9 cellular contexts compared by ENCODE assay signal in the genomic region with DNA sequence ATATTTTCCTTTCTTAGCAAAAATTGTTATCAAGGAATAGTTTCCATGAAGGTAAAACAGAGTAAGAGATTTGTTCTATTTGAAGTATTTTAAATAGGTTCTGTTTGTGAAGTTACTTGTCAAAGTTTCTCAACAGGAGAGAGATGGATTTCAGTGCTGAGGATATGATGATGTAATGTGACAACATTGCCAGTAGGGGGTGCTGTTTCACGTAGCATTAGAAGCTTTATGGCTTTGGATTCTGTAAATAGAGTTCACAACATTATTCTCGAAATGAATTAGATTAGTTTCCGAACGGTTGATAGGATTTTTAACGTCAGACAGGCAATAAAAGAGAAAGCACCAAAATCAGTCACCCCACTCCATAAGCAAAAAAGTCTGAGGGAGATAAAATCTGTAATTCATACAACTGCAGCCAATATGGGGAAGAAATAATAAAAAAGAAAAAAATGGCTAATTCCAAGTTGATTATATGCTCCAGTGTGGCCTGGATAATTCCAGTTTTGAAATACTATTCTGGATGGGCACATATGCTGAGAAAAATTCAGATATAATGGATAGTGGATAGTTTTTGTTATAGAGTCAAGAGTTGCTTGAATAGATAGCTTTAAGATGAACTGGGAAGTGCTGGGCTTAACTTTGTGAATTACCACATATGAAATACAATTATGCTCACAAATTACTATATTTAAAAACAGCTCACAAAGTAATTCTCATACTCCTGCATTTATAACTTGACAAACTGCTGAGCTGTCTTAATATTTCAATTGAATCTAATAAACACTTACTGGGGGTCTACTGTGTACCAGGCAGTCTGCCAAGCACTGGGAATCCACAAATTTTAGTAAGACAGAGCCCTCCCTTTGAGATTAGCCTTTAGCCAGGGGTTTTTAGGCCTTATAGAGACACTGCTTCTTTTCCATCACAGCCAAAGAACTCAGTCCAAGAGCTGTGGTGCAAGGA.
A peak's percentile ranks its signal among the peaks of the same experiment; 100 is the strongest.
DNase-seq lines count a peak whose midpoint lies in the region; ATAC-seq, FAIRE-seq and TF ChIP-seq lines count a peak whose summit lies in the region.
"Had no signal": no experiment of that assay in that cellular context is flagged by ENCODE, and none has a peak within 500 bp of the region (broad histone marks: within the 10 kb centered on the region; RNA-seq: fewer than 3 reads in every experiment).

No MANE protein-coding gene starts in this region.

- H3K36me3 ChIP-seq in CD8-positive, alpha-beta T cell (ENCODE audit: insufficient read depth, low read length): no peaks in the 10 kb centered on the region
- no peaks in the 10 kb centered on the region for H3K36me3 ChIP-seq in psoas muscle (ENCODE audit: insufficient read depth in 1 of 2, low read depth in 1 of 2)

- no peaks in the 10 kb centered on the region for H3K36me3 Mint-ChIP-seq in CD8-positive, alpha-beta T cell
- no peaks in the 10 kb centered on the region for H3K36me3 Mint-ChIP-seq in activated CD4-positive, alpha-beta memory T cell treated with anti-CD3 and anti-CD28 coated beads for 36 hours

- CTCF ChIA-PET in CD8-positive, alpha-beta T cell (lab: Charles Lee): interaction anchor here (0.6 to 7.2 kb wide), 17 partner anchors 8 to 1327 kb away, joined by 3 to 58 read pairs (median 6); no protein-coding TSS in a partner anchor
- CTCF ChIA-PET in activated CD4-positive, alpha-beta memory T cell treated with anti-CD3 and anti-CD28 coated beads for 36 hours (lab: Charles Lee): interaction anchor here (0.6 to 7.4 kb wide), 23 partner anchors 10 to 1326 kb away, joined by 3 to 124 read pairs (median 4); partner anchors contain the start of genes ABRAXAS1 and GPAT3

- FAIRE-seq in GM18507 (lab: Jason Lieb, UNC): peak; percentile 91

- H3K4me3 Mint-ChIP-seq in CD8-positive, alpha-beta T cell: no peak overlapping the region
- no peak overlapping the region for H3K4me3 Mint-ChIP-seq in activated CD4-positive, alpha-beta memory T cell treated with anti-CD3 and anti-CD28 coated beads for 36 hours
- H3K4me3 Mint-ChIP-seq: stimulated activated naive CD8-positive, alpha-beta T cell treated with anti-CD3 and anti-CD28 coated beads, Interleukin-15, Interleukin-2, amounts not matched to agents 100 ng/mL and 50 ng/mL, for 24 hours had no signal

- POLR2A ChIA-PET in CD8-positive, alpha-beta T cell (lab: Charles Lee): interaction anchor here (0.6 kb wide), 1 partner anchor 1283 kb away, joined by 4 read pairs; no protein-coding TSS in a partner anchor
- POLR2A ChIA-PET in activated CD4-positive, alpha-beta memory T cell treated with anti-CD3 and anti-CD28 coated beads for 36 hours (lab: Charles Lee): interaction anchor here (0.6 kb wide), 1 partner anchor 167 kb away, joined by 6 read pairs; no protein-coding TSS in a partner anchor

- H3K4me3 ChIP-seq in CD8-positive, alpha-beta T cell (ENCODE audit: low read depth, low read length): no peak overlapping the region
- no peak overlapping the region for H3K4me3 ChIP-seq in psoas muscle

- intact Hi-C loops in CD8-positive, alpha-beta T cell (cut with DNase I, micrococcal nuclease): loop anchor here (2.0 to 10.0 kb wide), 5 partner anchors 283 to 1327 kb away; no protein-coding TSS in a partner anchor
- intact Hi-C loops in activated CD4-positive, alpha-beta memory T cell treated with anti-CD3 and anti-CD28 coated beads for 36 hours (cut with micrococcal nuclease): loop anchor here (1.0 to 10.0 kb wide), 6 partner anchors 136 to 884 kb away; partner anchors contain the start of gene COQ2
- intact Hi-C loops in psoas muscle (cut with DNase I): loop anchor here (10.0 kb wide), 1 partner anchor 860 kb away; no protein-coding TSS in a partner anchor

- H3K4me1 Mint-ChIP-seq in CD8-positive, alpha-beta T cell (ENCODE audit: low read depth): peaks cover 2% of the 10 kb centered on the region
- peaks cover 4% of the 10 kb centered on the region for H3K4me1 Mint-ChIP-seq in activated CD4-positive, alpha-beta memory T cell treated with anti-CD3 and anti-CD28 coated beads for 36 hours (ENCODE audit: low read depth)

- no peak overlapping the region for H3K27ac Mint-ChIP-seq in CD8-positive, alpha-beta T cell
- H3K27ac Mint-ChIP-seq in activated CD4-positive, alpha-beta memory T cell treated with anti-CD3 and anti-CD28 coated beads for 36 hours: no peak overlapping the region
- H3K27ac Mint-ChIP-seq: stimulated activated naive CD8-positive, alpha-beta T cell treated with anti-CD3 and anti-CD28 coated beads, Interleukin-15, Interleukin-2, amounts not matched to agents 100 ng/mL and 50 ng/mL, for 24 hours had no signal

- no peaks in the 10 kb centered on the region for H3K27me3 ChIP-seq in CD8-positive, alpha-beta T cell (ENCODE audit: insufficient read depth, low read length)
- H3K27me3 ChIP-seq in foreskin keratinocyte: peaks cover 9% of the 10 kb centered on the region
- no peaks in the 10 kb centered on the region for H3K27me3 ChIP-seq in psoas muscle (ENCODE audit: insufficient read depth in 3 of 3, low read length in 2 of 3)

- TF ChIP-seq CTCF in CD8-positive, alpha-beta T cell (IDR thresholded peaks at IDR 0.05): peak; percentile 97
- TF ChIP-seq CTCF in foreskin keratinocyte (conservative IDR thresholded peaks at IDR 0.05): peak; percentile 92
- TF ChIP-seq CTCF in psoas muscle (IDR thresholded peaks at IDR 0.05): peak; percentile 96

- no peaks in the 10 kb centered on the region for H3K9me3 ChIP-seq in CD8-positive, alpha-beta T cell (ENCODE audit: low read length)
- no peaks in the 10 kb centered on the region for H3K9me3 ChIP-seq in psoas muscle

- DNase-seq in CD8-positive, alpha-beta T cell: peak in 4 of 7 experiments; percentile 6 to 38 (median 16)
- peak; percentile 22 for DNase-seq in GM18507 (ENCODE audit: extremely low spot score, insufficient read length, low read depth)
- peak; percentile 43 for DNase-seq in NCI-H2171 treated with DMSO at 0.1 percent for 48 hours (lab: John Stamatoyannopoulos, UW)
- peak; percentile 16 for DNase-seq in activated CD4-positive, alpha-beta memory T cell treated with anti-CD3 and anti-CD28 coated beads for 36 hours
- peak in 1 of 2 donors; percentile 40 for DNase-seq in foreskin keratinocyte
- no peak for DNase-seq in psoas muscle

- 0 to 3% (median 2%) methylated on average over 5 of the region's 5 CpGs for WGBS in psoas muscle, 3 donors

- no peaks in the 10 kb centered on the region for H3K9me3 Mint-ChIP-seq in CD8-positive, alpha-beta T cell
- H3K9me3 Mint-ChIP-seq in activated CD4-positive, alpha-beta memory T cell treated with anti-CD3 and anti-CD28 coated beads for 36 hours: no peaks in the 10 kb centered on the region
- H3K9me3 Mint-ChIP-seq: stimulated activated naive CD8-positive, alpha-beta T cell treated with anti-CD3 and anti-CD28 coated beads, Interleukin-15, Interleukin-2, amounts not matched to agents 100 ng/mL and 50 ng/mL, for 24 hours had no signal

- no peak overlapping the region for H3K27ac ChIP-seq in CD8-positive, alpha-beta T cell (ENCODE audit: low read depth, low read length)
- no peak overlapping the region for H3K27ac ChIP-seq in foreskin keratinocyte
- H3K27ac ChIP-seq in psoas muscle: no peak overlapping the region

- ATAC-seq in CD8-positive, alpha-beta T cell: peak; percentile 72
- ATAC-seq in HG03108 (IDR thresholded peaks at IDR 0.05; ENCODE audit: unreplicated experiment) (peak; percentile 56), foreskin keratinocyte (peak; percentile 53), psoas muscle (peak; percentile 56 to 78 (median 67)), GM19328 (IDR thresholded peaks at IDR 0.05; ENCODE audit: unreplicated experiment) (no peak)

- no peaks in the 10 kb centered on the region for H3K4me1 ChIP-seq in CD8-positive, alpha-beta T cell (ENCODE audit: insufficient read depth, low read length)
- H3K4me1 ChIP-seq in foreskin keratinocyte (no peaks in the 10 kb centered on the region), psoas muscle (no peaks in the 10 kb centered on the region)

- peaks cover 6% of the 10 kb centered on the region for H3K27me3 Mint-ChIP-seq in CD8-positive, alpha-beta T cell (ENCODE audit: low read depth)
- H3K27me3 Mint-ChIP-seq in activated CD4-positive, alpha-beta memory T cell treated with anti-CD3 and anti-CD28 coated beads for 36 hours: peaks cover 1% of the 10 kb centered on the region

Comparison
In these comparisons a context has a peak if more than half of its experiments do, and no peak if none do; other contexts are left out.
1. DNase-seq: peak in CD8-positive, alpha-beta T cell (4 of 7), GM18507 (single experiment), NCI-H2171 treated with DMSO at 0.1 percent for 48 hours (single experiment) and activated CD4-positive, alpha-beta memory T cell treated with anti-CD3 and anti-CD28 coated beads for 36 hours (single experiment); none in psoas muscle (0 of 2).
2. Peak in every context shown above with its lines, with median percentiles within 50 percentile points of each other: CTCF ChIP-seq.